ENCODE assay signal across 1 cellular context in the genomic region with DNA sequence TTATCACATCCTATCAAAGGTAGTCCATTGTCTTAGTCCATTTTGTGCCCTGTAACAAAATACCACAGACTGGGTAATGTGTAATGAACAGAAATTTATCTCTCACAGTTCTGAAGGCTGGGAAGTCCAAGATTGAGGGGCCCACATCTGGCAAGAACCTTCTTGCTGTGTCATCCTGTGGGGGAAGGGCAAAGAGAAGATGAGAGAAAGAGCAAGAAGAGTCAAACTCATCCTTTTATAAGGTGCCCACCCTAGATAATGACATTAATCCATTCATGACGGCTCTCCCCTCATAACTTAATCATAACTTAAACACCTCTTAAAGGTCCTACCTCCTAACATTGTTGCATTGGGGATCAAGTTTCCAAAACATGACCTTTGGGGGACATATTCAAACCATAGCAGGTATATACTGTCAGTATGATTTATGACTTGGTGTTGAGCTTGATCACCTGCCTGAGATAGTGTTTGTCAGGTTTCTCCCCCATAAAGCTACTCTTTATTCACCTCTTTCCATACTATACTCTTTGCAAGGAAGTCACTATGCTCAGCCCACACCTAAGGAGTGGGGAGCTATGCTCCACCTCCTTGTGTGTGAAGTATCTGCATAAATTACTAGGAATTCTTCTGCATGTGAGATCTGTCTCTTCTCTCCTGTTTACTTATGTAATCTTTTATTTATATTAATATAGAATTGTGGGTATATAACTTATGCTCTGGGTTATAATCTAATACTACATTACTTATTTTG.
TF ChIP-seq lines count a peak whose summit lies in the region.

No MANE protein-coding gene starts in this region.

TF ChIP-seq in A549, 52 proteins besides CTCF, POLR2A, EP300 and RAD21:
- TF ChIP-seq EHF (CRISPR knock-in tag; IDR thresholded peaks at IDR 0.05) (no peak), SMC3 (IDR thresholded peaks at IDR 0.05) (no peak), MAZ (IDR thresholded peaks at IDR 0.05; ENCODE audit: borderline replicate concordance, low read depth, low read length) (no peak), GATA3 (IDR thresholded peaks at IDR 0.05; ENCODE audit: borderline replicate concordance) (no peak), HEYL (CRISPR knock-in tag; IDR thresholded peaks at IDR 0.05) (no peak), TP53 (CRISPR knock-in tag; IDR thresholded peaks at IDR 0.05) (no peak), RCOR1 (IDR thresholded peaks at IDR 0.05; ENCODE audit: low read depth, low read length) (no peak), FOSB (CRISPR knock-in tag; IDR thresholded peaks at IDR 0.05) (no peak), NFE2L2 (conservative IDR thresholded peaks at IDR 0.05; ENCODE audit: low read length) (no peak), PHF8 (IDR thresholded peaks at IDR 0.05; ENCODE audit: borderline replicate concordance, low read depth) (no peak), FOSL2 (IDR thresholded peaks at IDR 0.05) (no peak), FOSL2 (CRISPR knock-in tag; IDR thresholded peaks at IDR 0.05) (no peak), ZC3H11A (IDR thresholded peaks at IDR 0.05) (no peak), CHD4 (IDR thresholded peaks at IDR 0.05; ENCODE audit: borderline replicate concordance) (no peak)
- TF ChIP-seq, protein P1, sequence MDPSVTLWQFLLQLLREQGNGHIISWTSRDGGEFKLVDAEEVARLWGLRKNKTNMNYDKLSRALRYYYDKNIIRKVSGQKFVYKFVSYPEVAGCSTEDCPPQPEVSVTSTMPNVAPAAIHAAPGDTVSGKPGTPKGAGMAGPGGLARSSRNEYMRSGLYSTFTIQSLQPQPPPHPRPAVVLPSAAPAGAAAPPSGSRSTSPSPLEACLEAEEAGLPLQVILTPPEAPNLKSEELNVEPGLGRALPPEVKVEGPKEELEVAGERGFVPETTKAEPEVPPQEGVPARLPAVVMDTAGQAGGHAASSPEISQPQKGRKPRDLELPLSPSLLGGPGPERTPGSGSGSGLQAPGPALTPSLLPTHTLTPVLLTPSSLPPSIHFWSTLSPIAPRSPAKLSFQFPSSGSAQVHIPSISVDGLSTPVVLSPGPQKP (IDR thresholded peaks at IDR 0.05; ENCODE audit: low read depth, low read length): no peak
- TF ChIP-seq, protein P2, sequence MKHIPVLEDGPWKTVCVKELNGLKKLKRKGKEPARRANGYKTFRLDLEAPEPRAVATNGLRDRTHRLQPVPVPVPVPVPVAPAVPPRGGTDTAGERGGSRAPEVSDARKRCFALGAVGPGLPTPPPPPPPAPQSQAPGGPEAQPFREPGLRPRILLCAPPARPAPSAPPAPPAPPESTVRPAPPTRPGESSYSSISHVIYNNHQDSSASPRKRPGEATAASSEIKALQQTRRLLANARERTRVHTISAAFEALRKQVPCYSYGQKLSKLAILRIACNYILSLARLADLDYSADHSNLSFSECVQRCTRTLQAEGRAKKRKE (CRISPR knock-in tag; IDR thresholded peaks at IDR 0.05; ENCODE audit: low read depth): no peak
- TF ChIP-seq, protein P3, sequence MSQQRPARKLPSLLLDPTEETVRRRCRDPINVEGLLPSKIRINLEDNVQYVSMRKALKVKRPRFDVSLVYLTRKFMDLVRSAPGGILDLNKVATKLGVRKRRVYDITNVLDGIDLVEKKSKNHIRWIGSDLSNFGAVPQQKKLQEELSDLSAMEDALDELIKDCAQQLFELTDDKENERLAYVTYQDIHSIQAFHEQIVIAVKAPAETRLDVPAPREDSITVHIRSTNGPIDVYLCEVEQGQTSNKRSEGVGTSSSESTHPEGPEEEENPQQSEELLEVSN (IDR thresholded peaks at IDR 0.05; ENCODE audit: borderline replicate concordance, low read depth): no peak
